Comparison of ENCODE assay signal across 8 cellular contexts in the genomic region with DNA sequence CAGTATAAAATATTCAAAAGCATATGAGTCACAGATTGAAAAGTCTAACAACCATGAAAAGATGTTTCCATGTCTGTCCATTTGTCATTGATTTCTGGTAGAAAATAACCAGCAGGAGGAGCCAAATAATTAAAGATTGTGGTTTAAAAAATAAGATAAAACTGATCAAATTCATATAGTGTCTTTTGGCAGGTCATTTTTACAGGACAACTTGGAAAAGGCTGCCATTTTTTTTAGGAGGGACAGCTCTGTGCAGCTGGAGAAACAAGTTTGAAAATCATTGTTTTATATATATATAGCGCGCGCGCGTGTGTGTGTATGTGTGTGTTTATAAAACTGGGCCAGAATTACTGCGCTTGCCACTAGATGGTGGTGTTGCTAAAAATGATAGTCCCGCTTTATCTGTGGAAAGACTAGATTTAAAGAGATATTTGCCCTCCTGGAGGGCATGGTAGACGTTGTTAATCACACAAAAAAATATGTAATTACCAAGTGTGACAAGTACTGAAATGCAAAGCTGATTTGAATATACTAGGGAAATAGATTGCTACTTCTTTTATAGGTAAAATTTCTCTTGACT. TPM values are rescaled to one million over a fixed set of nuclear protein-coding genes. Genes with fewer than 3 reads are reported as not detected.
A peak's percentile ranks its signal among the peaks of the same experiment; 100 is the strongest.
DNase-seq lines count a peak whose midpoint lies in the region; ATAC-seq and TF ChIP-seq lines count a peak whose summit lies in the region.

No MANE protein-coding gene starts in this region.

- H3K36me3 ChIP-seq in KMS-11 (ENCODE audit: insufficient read depth) (no peaks in the 10 kb centered on the region), fibroblast of lung (ENCODE audit: control insufficient read depth, insufficient read depth, low read length) (no peaks in the 10 kb centered on the region), neural progenitor cell (no peaks in the 10 kb centered on the region)

- no peaks in the 10 kb centered on the region for H3K79me2 ChIP-seq in KMS-11 (ENCODE audit: insufficient read depth, low read depth)
- H3K79me2 ChIP-seq in fibroblast of lung (ENCODE audit: control insufficient read depth, insufficient read depth, low read length): no peaks in the 10 kb centered on the region
- peaks cover 4% of the 10 kb centered on the region for H3K79me2 ChIP-seq in neural progenitor cell (ENCODE audit: low read depth)

- H3K4me2 ChIP-seq in KMS-11: peak overlapping the region; percentile 98
- peak overlapping the region; percentile 60 for H3K4me2 ChIP-seq in fibroblast of lung (ENCODE audit: extremely low read depth, insufficient read depth, low read length)
- peak overlapping the region; percentile 74 for H3K4me2 ChIP-seq in neural progenitor cell

- peaks cover 3% of the 10 kb centered on the region for H3K9me3 Mint-ChIP-seq in neural progenitor cell

- H3K4me3 ChIP-seq in KMS-11 (IDR thresholded peaks at IDR 0.05; ENCODE audit: insufficient read depth, low read depth, low read length) (no peak overlapping the region), fibroblast of lung (replicated peaks in 1 of 4; ENCODE audit: control extremely low read depth in 1 of 4, insufficient read depth in 1 of 4, low read depth in 3 of 4, low read length in 4 of 4) (peak overlapping the region in 3 of 4 experiments; percentile 9 to 89 (median 34)), neural progenitor cell (no peak overlapping the region)

- H3K9ac ChIP-seq in KMS-11 (peak overlapping the region; percentile 79; the same call in 1 of the 2 replicates), fibroblast of lung (ENCODE audit: insufficient read depth, low read length) (no peak overlapping the region), neural progenitor cell (no peak overlapping the region)

- H3K4me1 ChIP-seq in KMS-11 (ENCODE audit: low read depth, poor library complexity, severe bottlenecking): peaks cover 19% of the 10 kb centered on the region
- H3K4me1 ChIP-seq in fibroblast of lung (ENCODE audit: control insufficient read depth, extremely low read depth, insufficient read depth, low read length): peaks cover 5% of the 10 kb centered on the region
- H3K4me1 ChIP-seq in neural progenitor cell: no peaks in the 10 kb centered on the region

- no peaks in the 10 kb centered on the region for H3K36me3 Mint-ChIP-seq in neural progenitor cell

- H3K4me1 Mint-ChIP-seq in neural progenitor cell: peaks cover 19% of the 10 kb centered on the region

- H3K27me3 ChIP-seq in KMS-11 (ENCODE audit: insufficient read depth, low read depth) (no peaks in the 10 kb centered on the region), fibroblast of lung (ENCODE audit: control insufficient read depth, insufficient read depth, low read length) (no peaks in the 10 kb centered on the region), neural progenitor cell (peaks cover 61% of the 10 kb centered on the region)

- H4K20me1 ChIP-seq in KMS-11 (ENCODE audit: insufficient read depth) (no peaks in the 10 kb centered on the region), fibroblast of lung (ENCODE audit: control insufficient read depth, extremely low read depth, insufficient read depth, low read length) (no peaks in the 10 kb centered on the region), neural progenitor cell (ENCODE audit: low read depth) (no peaks in the 10 kb centered on the region)

- DNase-seq in AG08396 (ENCODE audit: low spot score): peak; percentile 53
- DNase-seq in OCI-M2 (lab: John Stamatoyannopoulos, UW; ENCODE audit: unreplicated experiment): peak; percentile 56
- DNase-seq in activated T-cell treated with anti-CD3 and anti-CD28 coated beads, Interleukin-2, amount 50 U/mL, for 48 hours: peak; percentile 81 to 82
- DNase-seq in fibroblast of lung (ENCODE audit: low read depth in 2 of 2): peak; percentile 70 to 88
- peak; percentile 79 for DNase-seq in neural progenitor cell (ENCODE audit: low spot score)
- DNase-seq in substantia nigra (lab: John Stamatoyannopoulos, UW): peak in 43 of 49 donors; percentile 4 to 86 (median 55)

- H3K27me3 Mint-ChIP-seq in neural progenitor cell (ENCODE audit: insufficient read depth, low read depth): peaks cover 19% of the 10 kb centered on the region

- peaks cover 12% of the 10 kb centered on the region for H3F3A ChIP-seq in neural progenitor cell (ENCODE audit: low read depth)

- H3K9me3 ChIP-seq in fibroblast of lung (ENCODE audit: control insufficient read depth, insufficient read depth, low read depth, low read length): no peaks in the 10 kb centered on the region
- no peaks in the 10 kb centered on the region for H3K9me3 ChIP-seq in neural progenitor cell (ENCODE audit: low read depth)

- peak overlapping the region; percentile 81 for H3K27ac ChIP-seq in KMS-11
- no peak overlapping the region for H3K27ac ChIP-seq in fibroblast of lung (ENCODE audit: insufficient read depth, low read length)
- no peak overlapping the region for H3K27ac ChIP-seq in neural progenitor cell
- no peak overlapping the region for H3K27ac ChIP-seq in substantia nigra (ENCODE audit: low read depth, low read length, poor library complexity, severe bottlenecking)

- H3K27ac Mint-ChIP-seq in neural progenitor cell: no peak overlapping the region

- H2AFZ ChIP-seq in KMS-11 (ENCODE audit: low read depth) (peak overlapping the region; percentile 86), fibroblast of lung (ENCODE audit: low read length) (no peak overlapping the region), neural progenitor cell (replicated peaks) (peak overlapping the region; percentile 12)

- peak; percentile 38 for ATAC-seq in GM18867 (IDR thresholded peaks at IDR 0.05; ENCODE audit: unreplicated experiment)

- H3K4me3 Mint-ChIP-seq in neural progenitor cell: peak overlapping the region; percentile 76

- TF ChIP-seq CTCF in KMS-11 (conservative IDR thresholded peaks at IDR 0.05; ENCODE audit: low read depth, low read length): peak; percentile 97
- TF ChIP-seq CTCF in fibroblast of lung (conservative IDR thresholded peaks at IDR 0.05 in 1 of 2, IDR thresholded peaks at IDR 0.05 in 1 of 2; ENCODE audit: low read depth in 1 of 2, low read length in 2 of 2): peak; percentile 60 to 71
- TF ChIP-seq CTCF in neural progenitor cell (IDR thresholded peaks at IDR 0.05): peak; percentile 75

RNA-seq across cellular contexts. Expression of a gene that starts 1.3 kb away (rescaled TPM):
- 12.9 and 16.4 TPM in 2 replicates for total RNA-seq in fibroblast of lung
- 13.8 and 15.8 TPM in 2 replicates for polyA plus RNA-seq in fibroblast of lung
- 8.1 and 8.5 TPM in 2 replicates for polyA plus RNA-seq in fibroblast of lung (2012)
- 1.2 and 1.5 TPM in 2 replicates for polyA minus RNA-seq in fibroblast of lung (ENCODE audit: low replicate concordance)
- total RNA-seq in neural progenitor cell (ENCODE audit: low replicate concordance): 5.7 and 9.9 TPM in 2 replicates

RNA-seq across cellular contexts. Expression of a gene that starts 14.4 kb away (rescaled TPM):
- total RNA-seq in fibroblast of lung (not detected in 2 replicates), neural progenitor cell (ENCODE audit: low replicate concordance) (not detected in 2 replicates)
- not detected in 2 replicates for polyA plus RNA-seq in fibroblast of lung
- polyA plus RNA-seq in fibroblast of lung (2012): not detected in 2 replicates
- not detected in 2 replicates for polyA minus RNA-seq in fibroblast of lung (ENCODE audit: low replicate concordance)

RNA-seq across cellular contexts. Expression of a gene that starts 59.5 kb away (rescaled TPM):
- total RNA-seq in fibroblast of lung: 12.3 and 16.7 TPM in 2 replicates
- polyA plus RNA-seq in fibroblast of lung: 62.0 and 73.7 TPM in 2 replicates
- polyA plus RNA-seq in fibroblast of lung (2012): 175 and 211 TPM in 2 replicates
- polyA minus RNA-seq in fibroblast of lung (ENCODE audit: low replicate concordance): 9.3 and 9.9 TPM in 2 replicates
- total RNA-seq in neural progenitor cell (ENCODE audit: low replicate concordance): 15.1 and 19.6 TPM in 2 replicates

Comparison
In these comparisons a context has a peak if more than half of its experiments do, and no peak if none do; other contexts are left out.
1. H3K4me3 ChIP-seq: peak in fibroblast of lung (3 of 4); none in KMS-11 (single experiment) and neural progenitor cell (single experiment).
2. Peak in every context shown above with its lines, with median percentiles within 50 percentile points of each other: DNase-seq, H3K4me2 ChIP-seq and CTCF ChIP-seq.